35 cellular contexts compared by ENCODE assay signal in the genomic region with DNA sequence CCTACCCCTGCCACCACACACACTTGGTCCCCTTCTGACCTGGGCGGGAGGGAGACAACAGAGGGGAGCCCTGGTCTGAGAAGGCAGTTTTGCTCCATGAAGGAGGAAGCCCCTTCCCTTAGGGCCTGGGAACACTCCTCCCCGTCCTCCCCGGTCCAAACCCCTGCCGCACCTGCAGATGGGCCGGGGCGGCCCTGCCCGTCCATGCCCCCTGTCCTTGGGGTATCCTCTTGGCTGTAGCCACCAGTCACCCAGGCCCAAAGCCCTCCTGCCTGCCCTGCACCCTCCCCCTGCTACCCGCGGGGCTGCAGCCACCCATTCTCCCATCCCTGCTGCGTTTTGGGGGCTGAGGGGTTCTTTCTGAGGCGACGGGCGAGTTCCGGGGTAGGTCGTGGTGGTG. TPM values are rescaled to one million over a fixed set of nuclear protein-coding genes. Genes with fewer than 3 reads are reported as not detected.
"Had no signal": no experiment of that assay in that cellular context is flagged by ENCODE, and none has a peak within 500 bp of the region (broad histone marks: within the 10 kb centered on the region; RNA-seq: fewer than 3 reads in every experiment).

No MANE protein-coding gene starts in this region.

- H3K9me3 Mint-ChIP-seq: activated CD4-positive, alpha-beta memory T cell treated with anti-CD3 and anti-CD28 coated beads for 36 hours; activated naive CD4-positive, alpha-beta T cell treated with anti-CD3 and anti-CD28 coated beads, Interleukin-2, amount 50 U/mL, for 24 hours; activated naive CD8-positive, alpha-beta T cell treated with anti-CD3 and anti-CD28 coated beads, Interleukin-2, amount 10 ng/mL, durations not matched to agents 7 days and 5 days had no signal

- H3K4me1 Mint-ChIP-seq: activated CD4-positive, alpha-beta T cell treated with anti-CD3 and anti-CD28 coated beads for 36 hours had no signal

- H3K9me3 ChIP-seq: ascending aorta had no signal

- H3K27ac ChIP-seq: ascending aorta, cardiac muscle cell, KMS-11, PC-9, RWPE1 had no signal

- H3K36me3 Mint-ChIP-seq: activated CD4-positive, alpha-beta memory T cell treated with anti-CD3 and anti-CD28 coated beads for 36 hours; activated naive CD4-positive, alpha-beta T cell treated with anti-CD3 and anti-CD28 coated beads, Interleukin-2, amount 50 U/mL, for 24 hours; activated naive CD8-positive, alpha-beta T cell treated with anti-CD3 and anti-CD28 coated beads, Interleukin-2, amount 10 ng/mL, durations not matched to agents 7 days and 5 days had no signal

- H3K27me3 ChIP-seq: ascending aorta, cardiac muscle cell had no signal

- H3K4me2 ChIP-seq: KMS-11, PC-9 had no signal

- ATAC-seq: activated CD4-positive, alpha-beta T cell treated with anti-CD3 and anti-CD28 coated beads for 36 hours; activated CD4-positive, CD25-positive, alpha-beta regulatory T cell treated with anti-CD3 and anti-CD28 coated beads, Interleukin-2, amount 50 U/mL, for 24 hours had no signal

- H3K9ac ChIP-seq: KMS-11 had no signal

- H3K27me3 Mint-ChIP-seq: activated CD4-positive, alpha-beta memory T cell treated with anti-CD3 and anti-CD28 coated beads for 36 hours; activated CD4-positive, alpha-beta T cell treated with anti-CD3 and anti-CD28 coated beads for 36 hours; activated naive CD4-positive, alpha-beta T cell treated with anti-CD3 and anti-CD28 coated beads, Interleukin-2, amount 50 U/mL, for 24 hours; activated naive CD8-positive, alpha-beta T cell treated with anti-CD3 and anti-CD28 coated beads, Interleukin-2, amount 10 ng/mL, durations not matched to agents 7 days and 5 days had no signal

- H3K27ac Mint-ChIP-seq: activated CD4-positive, alpha-beta memory T cell treated with anti-CD3 and anti-CD28 coated beads for 36 hours; activated CD4-positive, alpha-beta T cell treated with anti-CD3 and anti-CD28 coated beads for 36 hours; activated naive CD4-positive, alpha-beta T cell treated with anti-CD3 and anti-CD28 coated beads, Interleukin-2, amount 50 U/mL, for 24 hours; activated naive CD8-positive, alpha-beta T cell treated with anti-CD3 and anti-CD28 coated beads, Interleukin-2, amount 10 ng/mL, durations not matched to agents 7 days and 5 days had no signal

- H3K4me3 Mint-ChIP-seq: activated CD4-positive, alpha-beta memory T cell treated with anti-CD3 and anti-CD28 coated beads for 36 hours; activated CD4-positive, alpha-beta T cell treated with anti-CD3 and anti-CD28 coated beads for 36 hours; activated naive CD4-positive, alpha-beta T cell treated with anti-CD3 and anti-CD28 coated beads, Interleukin-2, amount 50 U/mL, for 24 hours; activated naive CD8-positive, alpha-beta T cell treated with anti-CD3 and anti-CD28 coated beads, Interleukin-2, amount 10 ng/mL, durations not matched to agents 7 days and 5 days had no signal

- DNase-seq: activated CD4-positive, alpha-beta memory T cell treated with anti-CD3 and anti-CD28 coated beads for 36 hours; activated CD4-positive, alpha-beta T cell treated with anti-CD3 and anti-CD28 coated beads for 36 hours; activated CD4-positive, alpha-beta T cell treated with anti-CD3 and anti-CD28 coated beads, Interleukin-2, amount 50 U/mL, for 1 hour; activated CD8-positive, alpha-beta memory T cell treated with anti-CD3 and anti-CD28 coated beads, Interleukin-2, amount 50 U/mL, for 4 hours; activated effector memory CD4-positive, alpha-beta T cell treated with anti-CD3 and anti-CD28 coated beads, Interleukin-2, amount 50 U/mL, for 16 hours; activated naive CD4-positive, alpha-beta T cell; activated naive CD8-positive, alpha-beta T cell treated with anti-CD3 and anti-CD28 coated beads, Interleukin-2, amount 10 ng/mL, durations not matched to agents 7 days and 5 days; activated T-cell treated with anti-CD3 and anti-CD28 coated beads for 4 hours; activated T-cell treated with anti-CD3 and anti-CD28 coated beads, Interleukin-2, amount 50 U/mL, for 48 hours; amygdala; cerebellar nuclear complex; MM.1S; MV-4-11; NCI-H1092; NCI-H1436 treated with DMSO at 0.1 percent for 48 hours; NCI-H1694 treated with DMSO at 0.1 percent for 48 hours; NCI-H2029; NCI-H2107; NCI-H2171; NCI-H510A; NCI-H526; NCI-H748 treated with DMSO at 0.1 percent for 48 hours; NK-92 treated with Interleukin-12 subunit alpha and Interleukin-12 subunit beta, amount 100 ng/mL, for 24 hours; PC-9; Right ventricle myocardium superior; SW 1271; T-helper 1 cell; T-helper 2 cell; T-helper 9 cell had no signal

- H2AFZ ChIP-seq: PC-9 had no signal

- H3K4me3 ChIP-seq: ascending aorta, cardiac muscle cell, PC-9 had no signal

RNA-seq across cellular contexts. Expression of a gene that starts 41.8 kb away (rescaled TPM):
- total RNA-seq: ascending aorta had no signal
